ENCODE assay signal across 8 cellular contexts in the genomic region with DNA sequence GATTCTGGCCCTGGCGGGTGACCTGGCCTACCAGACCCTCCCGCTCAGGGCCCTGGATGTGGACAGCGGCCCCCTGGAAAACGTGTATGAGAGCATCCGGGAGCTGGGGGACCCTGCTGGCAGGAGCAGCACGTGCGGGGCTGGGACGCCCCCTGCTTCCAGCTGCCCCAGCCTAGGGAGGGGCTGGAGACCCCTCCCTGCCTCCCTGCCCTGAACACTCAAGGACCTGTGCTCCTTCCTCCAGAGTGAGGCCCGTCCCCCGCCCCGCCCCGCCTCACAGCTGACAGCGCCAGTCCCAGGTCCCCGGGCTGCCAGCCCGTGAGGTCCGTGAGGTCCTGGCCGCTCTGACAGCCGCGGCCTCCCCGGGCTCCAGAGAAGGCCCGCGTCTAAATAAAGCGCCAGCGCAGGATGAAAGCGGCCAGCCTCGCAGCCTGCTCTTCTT. TPM values are rescaled to one million over a fixed set of nuclear protein-coding genes. Genes with fewer than 3 reads are reported as not detected.
DNase-seq lines count a peak whose midpoint lies in the region; ATAC-seq and TF ChIP-seq lines count a peak whose summit lies in the region.

No MANE protein-coding gene starts in this region.

- no peak for DNase-seq in Panc1 (ENCODE audit: low read depth, low spot score)
- peak; percentile 80 for DNase-seq in colonic mucosa
- DNase-seq in lung microvascular endothelial cell (ENCODE audit: low read depth in 2 of 2): peak; percentile 36 to 52
- peak; percentile 89 for DNase-seq in upper lobe of right lung

- no peaks in the 10 kb centered on the region for H3K79me2 ChIP-seq in DOHH2 (ENCODE audit: control insufficient read depth, low read length)

- H3K4me3 ChIP-seq in DOHH2 (ENCODE audit: low read length) (0 out of 2 replicates have a peak overlapping the region, but pooled peaks have one; percentile 66), Panc1 (ENCODE audit: low read depth in 2 of 2, low read length in 2 of 2) (peak overlapping the region; percentile 33 to 48), colonic mucosa (peak overlapping the region; percentile 55), upper lobe of right lung (peak overlapping the region; percentile 61)

- ATAC-seq in Panc1 (peak; percentile 53), upper lobe of right lung (peak; percentile 37), HG02763 (IDR thresholded peaks at IDR 0.05; ENCODE audit: unreplicated experiment) (no peak), HG03354 (IDR thresholded peaks at IDR 0.05; ENCODE audit: poor library complexity, severe bottlenecking, unreplicated experiment) (no peak), HG03521 (IDR thresholded peaks at IDR 0.05; ENCODE audit: unreplicated experiment) (no peak)

- peak overlapping the region; percentile 67 for H3K4me2 ChIP-seq in DOHH2 (ENCODE audit: low read length)

- CTCF ChIA-PET in Panc1 (lab: Charles Lee): interaction anchor here (0.6 kb wide), 1 partner anchor 1199 kb away, joined by 4 read pairs; no protein-coding TSS in a partner anchor

- peaks cover 42% of the 10 kb centered on the region for H3K4me1 ChIP-seq in DOHH2 (ENCODE audit: control insufficient read depth, low read length)
- peaks cover 45% of the 10 kb centered on the region for H3K4me1 ChIP-seq in Panc1 (ENCODE audit: control insufficient read depth, insufficient read depth, low read length)
- H3K4me1 ChIP-seq in colonic mucosa: peaks cover 32% of the 10 kb centered on the region
- peaks cover 30% of the 10 kb centered on the region for H3K4me1 ChIP-seq in upper lobe of right lung

- H3F3A ChIP-seq in DOHH2 (ENCODE audit: control insufficient read depth, insufficient read depth): 0 out of 2 replicates have a peak, but pooled peaks cover under 1% of the 10 kb centered on the region

- H3K36me3 ChIP-seq in DOHH2 (ENCODE audit: control insufficient read depth, low read length) (peaks cover 12% of the 10 kb centered on the region; the same call in 1 of the 2 replicates), Panc1 (ENCODE audit: control insufficient read depth, insufficient read depth, low read length) (no peaks in the 10 kb centered on the region; the same call in 1 of the 2 replicates), colonic mucosa (peaks cover 7% of the 10 kb centered on the region), upper lobe of right lung (peaks cover 46% of the 10 kb centered on the region)

- H3K9me2 ChIP-seq in DOHH2 (replicated peaks; ENCODE audit: control insufficient read depth, low read length): no peaks in the 10 kb centered on the region

- POLR2A ChIA-PET in Panc1 (lab: Charles Lee): no interaction called here

- in situ Hi-C loops in Panc1 (cut with HindIII; ENCODE audit: low pct_unique_long_range_greater_than_20kb, low sequenced_read_pairs): no loop called here

- no peak for TF ChIP-seq CTCF in DOHH2 (IDR thresholded peaks at IDR 0.05; ENCODE audit: low read depth, low read length, poor library complexity, severe bottlenecking)
- TF ChIP-seq CTCF in Panc1 (IDR thresholded peaks at IDR 0.05): no peak
- no peak for TF ChIP-seq CTCF in colonic mucosa (IDR thresholded peaks at IDR 0.05)
- no peak for TF ChIP-seq CTCF in upper lobe of right lung (IDR thresholded peaks at IDR 0.05)

- H3K27ac ChIP-seq in DOHH2 (ENCODE audit: low read depth, low read length) (no peak overlapping the region), Panc1 (ENCODE audit: low read length) (peak overlapping the region; percentile 70; the same call in 1 of the 2 replicates), colonic mucosa (peak overlapping the region; percentile 69), upper lobe of right lung (peak overlapping the region; percentile 77)

- BruUV-seq in Panc1 (replicated peaks; lab: Mats Ljungman, UMichigan): no TSS peak

- H3K9me3 ChIP-seq in DOHH2 (ENCODE audit: control insufficient read depth, insufficient read depth, low read length) (no peaks in the 10 kb centered on the region), Panc1 (ENCODE audit: control insufficient read depth, insufficient read depth, low read depth, low read length) (no peaks in the 10 kb centered on the region), colonic mucosa (no peaks in the 10 kb centered on the region), upper lobe of right lung (no peaks in the 10 kb centered on the region)

- H3K27me3 ChIP-seq in DOHH2 (ENCODE audit: control insufficient read depth, low read length) (no peaks in the 10 kb centered on the region), Panc1 (ENCODE audit: control insufficient read depth, insufficient read depth, low read length) (no peaks in the 10 kb centered on the region), colonic mucosa (no peaks in the 10 kb centered on the region), upper lobe of right lung (no peaks in the 10 kb centered on the region)

- H4K20me1 ChIP-seq in DOHH2 (ENCODE audit: control insufficient read depth, insufficient read depth, low read depth, low read length): no peaks in the 10 kb centered on the region

- peak overlapping the region; percentile 46 to 73 for H3K9ac ChIP-seq in colonic mucosa (ENCODE audit: low read depth in 2 of 2, low read length in 2 of 2)

- intact Hi-C loops in Panc1 (cut with micrococcal nuclease; ENCODE audit: unreplicated experiment) (no loop called here), colonic mucosa (cut with DNase I) (no loop called here), upper lobe of right lung (cut with DNase I) (no loop called here)

RNA-seq across cellular contexts. Expression of gene SLC2A4RG, which starts 0.9 kb away (rescaled TPM):
- total RNA-seq in Panc1 (2021; ENCODE audit: unreplicated experiment) (166 TPM), colonic mucosa (10 to 100 TPM; 44.3 to 75.3 TPM), lung microvascular endothelial cell (6.3 and 6.5 TPM in 2 replicates), upper lobe of right lung (64.1 TPM)
- 299 TPM for polyA plus RNA-seq in Panc1 (2012; ENCODE audit: insufficient read length)

RNA-seq across cellular contexts. Expression of gene LIME1, which starts 2.2 kb away (rescaled TPM):
- 15.2 TPM for total RNA-seq in Panc1 (2021; ENCODE audit: unreplicated experiment)
- 8.0 TPM for polyA plus RNA-seq in Panc1 (2012; ENCODE audit: insufficient read length)
- total RNA-seq in colonic mucosa: 10 to 100 TPM; 10.8 to 20.0 TPM
- total RNA-seq in lung microvascular endothelial cell: 0.87 and 1.4 TPM in 2 replicates
- 7.8 TPM for total RNA-seq in upper lobe of right lung

RNA-seq across cellular contexts. Expression of gene ZGPAT, which starts 30.9 kb away (rescaled TPM):
- total RNA-seq in Panc1 (2021; ENCODE audit: unreplicated experiment): 35.8 TPM
- 41.9 TPM for polyA plus RNA-seq in Panc1 (2012; ENCODE audit: insufficient read length)
- total RNA-seq in colonic mucosa: 10 to 100 TPM; 27.2 to 41.4 TPM
- total RNA-seq in lung microvascular endothelial cell: 7.0 and 11.7 TPM in 2 replicates
- 27.6 TPM for total RNA-seq in upper lobe of right lung

RNA-seq across cellular contexts. Expression of gene ARFRP1, which starts 30.9 kb away (rescaled TPM):
- total RNA-seq in Panc1 (2021; ENCODE audit: unreplicated experiment) (57.9 TPM), colonic mucosa (10 to 100 TPM; 35.3 to 76.9 TPM), lung microvascular endothelial cell (22.7 and 31.2 TPM in 2 replicates), upper lobe of right lung (49.4 TPM)
- 68.1 TPM for polyA plus RNA-seq in Panc1 (2012; ENCODE audit: insufficient read length)

RNA-seq across cellular contexts. Expression of gene TNFRSF6B, which starts 42.3 kb away (rescaled TPM):
- total RNA-seq in Panc1 (2021; ENCODE audit: unreplicated experiment) (not detected), colonic mucosa (1 to 10 TPM in 1 of 2 donors, not detected in 1; 7.5 TPM), lung microvascular endothelial cell (3.2 and 12.6 TPM in 2 replicates), upper lobe of right lung (14.4 TPM)
- 1.4 TPM for polyA plus RNA-seq in Panc1 (2012; ENCODE audit: insufficient read length)

Comparison
In these comparisons a context has a peak if more than half of its experiments do, and no peak if none do; other contexts are left out.
1. ATAC-seq: peak in Panc1 (single experiment) and upper lobe of right lung (single experiment); none in HG02763 (single experiment), HG03354 (single experiment) and HG03521 (single experiment).
2. Peak in every context shown above with its lines, with median percentiles within 50 percentile points of each other: H3K4me3 ChIP-seq.